Comparison of ENCODE assay signal across 1 cellular context in the genomic region with DNA sequence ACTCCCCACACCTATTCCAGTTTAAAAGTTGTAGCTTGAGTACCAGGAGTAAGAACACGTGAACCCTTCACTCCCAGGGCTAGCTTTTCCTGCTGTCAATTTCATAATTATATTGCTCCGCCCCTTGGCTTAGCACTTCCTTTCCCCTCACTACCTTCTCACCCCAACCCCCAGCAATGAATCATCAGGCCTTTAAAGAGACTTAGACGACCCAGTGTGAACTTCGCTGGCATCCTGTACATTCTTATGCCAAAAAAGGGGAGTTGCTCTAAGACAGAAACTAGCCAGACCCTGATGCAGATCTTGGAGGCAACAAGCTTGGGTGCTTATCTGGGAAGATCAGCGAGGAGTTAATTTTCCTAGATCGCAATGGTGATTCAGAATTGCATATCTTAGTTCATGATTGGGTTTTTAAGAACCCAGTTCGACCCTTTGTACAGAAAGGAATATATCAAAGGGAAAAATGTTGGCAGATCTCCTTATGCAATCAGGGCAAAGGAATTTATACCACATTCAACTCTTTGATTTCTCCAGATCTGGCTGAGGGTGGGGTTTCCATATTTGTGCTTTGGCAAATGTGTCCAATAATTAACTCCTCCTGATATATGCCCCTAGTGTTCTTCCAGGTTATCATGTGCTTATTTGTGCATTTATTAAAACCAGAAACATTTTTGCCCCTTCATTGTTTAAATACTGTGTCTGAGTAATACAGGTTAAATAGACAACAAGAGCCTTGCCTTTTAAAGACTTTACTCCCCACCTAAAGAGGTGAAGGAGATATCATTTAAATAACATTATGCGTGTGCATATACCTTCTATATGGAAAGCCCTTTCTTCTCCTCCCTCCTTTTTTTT.
TF ChIP-seq lines count a peak whose summit lies in the region.

No MANE protein-coding gene starts in this region.

TF ChIP-seq in WTC11, 78 proteins besides CTCF, POLR2A, EP300 and RAD21 (continued from another document):
- no peak for TF ChIP-seq ETV6 (CRISPR knock-in tag; IDR thresholded peaks at IDR 0.05)
- no peak for TF ChIP-seq PRRX2 (CRISPR knock-in tag; IDR thresholded peaks at IDR 0.05)
- no peak for TF ChIP-seq ATF1 (CRISPR knock-in tag; IDR thresholded peaks at IDR 0.05)
- TF ChIP-seq NR1H2 (CRISPR knock-in tag; IDR thresholded peaks at IDR 0.05): no peak
- no peak for TF ChIP-seq JUN (CRISPR knock-in tag; IDR thresholded peaks at IDR 0.05)
- TF ChIP-seq ZNF219 (CRISPR knock-in tag; IDR thresholded peaks at IDR 0.05; ENCODE audit: borderline replicate concordance): no peak
- no peak for TF ChIP-seq CREB1 (CRISPR knock-in tag; IDR thresholded peaks at IDR 0.05)
- TF ChIP-seq, protein P1, sequence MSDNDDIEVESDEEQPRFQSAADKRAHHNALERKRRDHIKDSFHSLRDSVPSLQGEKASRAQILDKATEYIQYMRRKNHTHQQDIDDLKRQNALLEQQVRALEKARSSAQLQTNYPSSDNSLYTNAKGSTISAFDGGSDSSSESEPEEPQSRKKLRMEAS (CRISPR knock-in tag; IDR thresholded peaks at IDR 0.05): no peak
